Comparison of ENCODE assay signal across 24 cellular contexts in genomic region chr1:232136136-232136535, GRCh38.
"Had no signal": no experiment of that assay in that cellular context is flagged by ENCODE, and none has a peak within 500 bp of the region (broad histone marks: within the 10 kb centered on the region; RNA-seq: fewer than 3 reads in every experiment).

No MANE protein-coding gene starts in this region.

- H3K36me3 ChIP-seq: esophagus muscularis mucosa, gastroesophageal sphincter, heart right ventricle, left lung, lower lobe of right lung had no signal

- H3K9me3 ChIP-seq: mucosa of descending colon had no signal

- DNase-seq: dermis blood vessel endothelial cell; dorsolateral prefrontal cortex; effector CD4-positive, alpha-beta T cell; effector memory CD4-positive, alpha-beta T cell; foreskin keratinocyte; head of caudate nucleus; heart right ventricle; hippocampal formation; left colon; left lung; left ventricle myocardium superior; lower lobe of right lung; mesenchymal stem cell; mucosa of descending colon; naive B cell had no signal

- H3K27ac Mint-ChIP-seq: mesothelial cell of epicardium, naive B cell had no signal

- ATAC-seq: foreskin keratinocyte, gastroesophageal sphincter, heart right ventricle, left colon, left lung, left ventricle myocardium superior, lower lobe of right lung, mucosa of descending colon had no signal

- H3K27ac ChIP-seq: coronary artery, dorsolateral prefrontal cortex, esophagus muscularis mucosa, foreskin keratinocyte, gastroesophageal sphincter, heart right ventricle, left lung, lower lobe of right lung had no signal

- H3K4me1 Mint-ChIP-seq: mesothelial cell of epicardium, naive B cell had no signal

- H3K27me3 ChIP-seq: dorsolateral prefrontal cortex, esophagus muscularis mucosa, foreskin keratinocyte, gastroesophageal sphincter, heart right ventricle, left lung had no signal

- H3K4me1 ChIP-seq: esophagus muscularis mucosa, gastroesophageal sphincter, heart right ventricle, left lung, lower lobe of right lung had no signal

- H3K4me3 ChIP-seq: coronary artery, dorsolateral prefrontal cortex, esophagus muscularis mucosa, gastroesophageal sphincter, heart right ventricle, left lung, lower lobe of right lung, mucosa of descending colon had no signal

- H3K4me3 Mint-ChIP-seq: mesothelial cell of epicardium, naive B cell had no signal

- FAIRE-seq: colon, endothelial cell of umbilical vein, frontal cortex, islet of Langerhans, keratinocyte had no signal
